16 cellular contexts compared by ENCODE assay signal in the genomic region with DNA sequence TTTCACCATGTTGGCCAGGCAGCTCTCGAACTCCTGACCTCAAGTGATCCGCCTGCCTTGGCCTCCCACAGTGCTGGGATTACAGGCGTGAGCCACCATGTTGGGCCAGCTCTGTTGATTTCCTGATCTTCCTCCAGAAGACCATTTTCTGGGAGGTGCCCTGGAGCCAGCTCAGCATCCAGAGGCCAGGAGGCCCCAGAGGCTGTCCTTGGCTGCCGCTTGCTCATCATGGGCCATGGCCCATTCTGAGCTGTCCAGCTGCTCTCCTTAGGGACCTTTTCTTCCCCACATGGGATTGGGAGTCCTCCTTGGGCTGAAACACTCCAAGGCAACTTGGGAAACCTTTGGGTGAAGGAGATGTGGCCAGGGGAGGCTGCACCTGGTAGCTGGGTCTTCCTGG. TPM values are rescaled to one million over a fixed set of nuclear protein-coding genes. Genes with fewer than 3 reads are reported as not detected.
DNase-seq lines count a peak whose midpoint lies in the region; ATAC-seq and TF ChIP-seq lines count a peak whose summit lies in the region.
"Had no signal": no experiment of that assay in that cellular context is flagged by ENCODE, and none has a peak within 500 bp of the region (broad histone marks: within the 10 kb centered on the region; RNA-seq: fewer than 3 reads in every experiment).

No MANE protein-coding gene starts in this region.

- H4K91ac ChIP-seq in mesenchymal stem cell (ENCODE audit: low read length) = peak overlapping the region; percentile 1

- H2AK5ac ChIP-seq in mesenchymal stem cell (ENCODE audit: low read length, severe bottlenecking) = no peak overlapping the region

- intact Hi-C loops in CD4-positive, alpha-beta memory T cell (cut with micrococcal nuclease) = loop anchor here (1.0 kb wide), 1 partner anchor 40 kb away; no protein-coding TSS in a partner anchor

- H2BK15ac ChIP-seq in mesenchymal stem cell (ENCODE audit: low read depth, poor library complexity, severe bottlenecking) = no peak overlapping the region

- H2BK120ac ChIP-seq in mesenchymal stem cell (ENCODE audit: low read depth, low read length) = no peak overlapping the region

- ATAC-seq in T-helper 17 cell (no peak), HG03520 (IDR thresholded peaks at IDR 0.05; ENCODE audit: unreplicated experiment) (no peak), omental fat pad (ENCODE audit: low FRiP score) (no peak), HG03039 (IDR thresholded peaks at IDR 0.05; ENCODE audit: unreplicated experiment) (no peak)
- ATAC-seq: WTC11 had no signal

- no peak overlapping the region for H2AFZ ChIP-seq in mesenchymal stem cell (ENCODE audit: low read depth, low read length)

- H3K14ac ChIP-seq in mesenchymal stem cell (ENCODE audit: low read length in 2 of 2) = no peak overlapping the region

- H3K4me3 Mint-ChIP-seq in CD4-positive, alpha-beta memory T cell = peak overlapping the region in 4 of 8 donors; percentile 44 to 82 (median 62)
- H3K4me3 Mint-ChIP-seq in T-helper 17 cell = peak overlapping the region; percentile 80
- H3K4me3 Mint-ChIP-seq: WTC11 had no signal

- DNase-seq in CD4-positive, alpha-beta memory T cell = no peak
- DNase-seq in T-helper 17 cell = no peak
- no peak for DNase-seq in mesenchymal stem cell
- DNase-seq in omental fat pad (ENCODE audit: low spot score) = no peak
- DNase-seq: COR-L47; esophagus squamous epithelium; left ventricle myocardium superior; NCI-H1417 treated with DMSO at 0.1 percent for 48 hours; NCI-H2171; NCI-H774; stimulated activated CD4-positive, alpha-beta T cell treated with anti-CD3 and anti-CD28 coated beads, Interleukin-4, amount 100 ng/mL, for 24 hours had no signal

- H3K18ac ChIP-seq in mesenchymal stem cell (ENCODE audit: low read depth in 1 of 2, low read length in 2 of 2) = no peak overlapping the region

- H3K9me3 ChIP-seq in CD4-positive, alpha-beta memory T cell (ENCODE audit: control insufficient read depth in 1 of 2, low read length in 2 of 2) = no peaks in the 10 kb centered on the region
- H3K9me3 ChIP-seq in T-helper 17 cell (ENCODE audit: control insufficient read depth, low read length, poor library complexity, severe bottlenecking) (no peaks in the 10 kb centered on the region), mesenchymal stem cell (ENCODE audit: control insufficient read depth, low read length) (no peaks in the 10 kb centered on the region)
- H3K9me3 ChIP-seq: esophagus squamous epithelium had no signal

- H3K4me1 ChIP-seq in CD4-positive, alpha-beta memory T cell (ENCODE audit: insufficient read depth, low read length) = peaks cover 33% of the 10 kb centered on the region
- H3K4me1 ChIP-seq in mesenchymal stem cell (ENCODE audit: control insufficient read depth, insufficient read depth, low read depth, low read length) = peaks cover 33% of the 10 kb centered on the region

- 97% methylated on average over 4 of the region's 4 CpGs for WGBS in mesenchymal stem cell

- no peak overlapping the region for H2BK5ac ChIP-seq in mesenchymal stem cell (ENCODE audit: low read depth, low read length, poor library complexity, severe bottlenecking)

- H3K4ac ChIP-seq in mesenchymal stem cell (ENCODE audit: low read depth in 1 of 2, low read length in 2 of 2) = no peak overlapping the region

- CTCF ChIA-PET in CD4-positive, alpha-beta memory T cell (lab: Charles Lee; ENCODE audit: partially characterized antibody) = interaction anchor here (0.7 to 9.1 kb wide), 18 partner anchors 10 to 531 kb away, joined by 3 to 108 read pairs (median 5); a partner anchor contains a TSS

- peak overlapping the region; percentile 85 to 96 (median 92) for H3K27ac Mint-ChIP-seq in CD4-positive, alpha-beta memory T cell
- peak overlapping the region; percentile 89 for H3K27ac Mint-ChIP-seq in T-helper 17 cell

- H3K27me3 ChIP-seq in CD4-positive, alpha-beta memory T cell (ENCODE audit: insufficient read depth, low read length) = no peaks in the 10 kb centered on the region
- H3K27me3 ChIP-seq in mesenchymal stem cell (ENCODE audit: control insufficient read depth in 1 of 2, insufficient read depth in 1 of 2, low read length in 2 of 2) = no peaks in the 10 kb centered on the region

- H3K4me2 ChIP-seq in mesenchymal stem cell (ENCODE audit: low read length, poor library complexity, severe bottlenecking) = no peak overlapping the region

- no peak overlapping the region for H3K23ac ChIP-seq in mesenchymal stem cell (ENCODE audit: low read length in 2 of 2)

- no peak for TF ChIP-seq CTCF in omental fat pad (IDR thresholded peaks at IDR 0.05)

- peaks cover 33% of the 10 kb centered on the region for H3K79me1 ChIP-seq in mesenchymal stem cell (replicated peaks; ENCODE audit: low read length, poor library complexity, severe bottlenecking)

- peaks cover 4 to 24% of the 10 kb centered on the region in 2 donors for H3K36me3 Mint-ChIP-seq in CD4-positive, alpha-beta memory T cell
- H3K36me3 Mint-ChIP-seq in T-helper 17 cell (ENCODE audit: low read depth) = peaks cover 4% of the 10 kb centered on the region

- no peak overlapping the region for H3K9ac ChIP-seq in mesenchymal stem cell (ENCODE audit: low read length)

- no peak overlapping the region for H3K4me3 ChIP-seq in CD4-positive, alpha-beta memory T cell (ENCODE audit: low read length in 2 of 2)
- H3K4me3 ChIP-seq in mesenchymal stem cell (ENCODE audit: insufficient read depth in 1 of 2, low read depth in 1 of 2, low read length in 2 of 2) = no peak overlapping the region
- H3K4me3 ChIP-seq: esophagus squamous epithelium, skin epidermis had no signal

- H4K8ac ChIP-seq in mesenchymal stem cell (ENCODE audit: low read length) = no peak overlapping the region

- peak overlapping the region; percentile 8 for H3K27ac ChIP-seq in CD4-positive, alpha-beta memory T cell (ENCODE audit: low read depth, low read length)
- H3K27ac ChIP-seq in mesenchymal stem cell (ENCODE audit: low read length, poor library complexity, severe bottlenecking) = no peak overlapping the region

- no peaks in the 10 kb centered on the region for H3K27me3 Mint-ChIP-seq in CD4-positive, alpha-beta memory T cell
- H3K27me3 Mint-ChIP-seq in T-helper 17 cell = no peaks in the 10 kb centered on the region

- H2BK12ac ChIP-seq in mesenchymal stem cell (ENCODE audit: low read length in 2 of 2) = no peak overlapping the region

- peaks cover 17% of the 10 kb centered on the region for H3K36me3 ChIP-seq in CD4-positive, alpha-beta memory T cell (ENCODE audit: insufficient read depth, low read length)
- H3K36me3 ChIP-seq in mesenchymal stem cell (ENCODE audit: control insufficient read depth in 1 of 2, insufficient read depth in 2 of 2, low read depth in 1 of 2, low read length in 2 of 2) = peaks cover 25 to 37% of the 10 kb centered on the region in 2 experiments

- peaks cover 25 to 37% (median 28%) of the 10 kb centered on the region in 4 donors for H3K4me1 Mint-ChIP-seq in CD4-positive, alpha-beta memory T cell
- H3K4me1 Mint-ChIP-seq in T-helper 17 cell = peaks cover 29% of the 10 kb centered on the region

- peaks cover 0 to 2% (median 0%) of the 10 kb centered on the region in 8 donors for H3K9me3 Mint-ChIP-seq in CD4-positive, alpha-beta memory T cell
- H3K9me3 Mint-ChIP-seq: WTC11 had no signal

- POLR2A ChIA-PET in CD4-positive, alpha-beta memory T cell (lab: Charles Lee; ENCODE audit: partially characterized antibody) = interaction anchor here (0.6 to 4.7 kb wide), 7 partner anchors 9 to 111 kb away, joined by 3 to 33 read pairs (median 7); a partner anchor contains a TSS

RNA-seq across cellular contexts. Expression of a gene that starts 15.4 kb away (rescaled TPM):
- under 1 TPM; 0.55 to 0.67 TPM for total RNA-seq in CD4-positive, alpha-beta memory T cell
- polyA plus RNA-seq in CD4-positive, alpha-beta memory T cell = not detected
- under 1 TPM; 0.37 TPM for total RNA-seq in T-helper 17 cell
- 0.44 TPM for polyA plus RNA-seq in mesenchymal stem cell (2013, experiment 1 of 2)
- 0.52 TPM for polyA plus RNA-seq in mesenchymal stem cell (2013, experiment 2 of 2)
- total RNA-seq in omental fat pad = under 1 TPM in 3 of 4 donors, not detected in 1; 0.19 to 0.48 (median 0.47) TPM
- total RNA-seq: Daoy had no signal

RNA-seq across cellular contexts. Expression of a gene that starts 17.4 kb away (rescaled TPM):
- total RNA-seq in CD4-positive, alpha-beta memory T cell = 10 to 100 TPM; 52.0 to 54.4 TPM
- 10 to 100 TPM in 1 of 2 donors, 1 to 10 TPM in 1; 7.3 to 12.1 TPM for polyA plus RNA-seq in CD4-positive, alpha-beta memory T cell
- total RNA-seq in T-helper 17 cell (10 to 100 TPM; 33.2 to 36.3 TPM), omental fat pad (10 to 100 TPM; 12.6 to 23.5 (median 15.7) TPM)
- 18.3 TPM for polyA plus RNA-seq in mesenchymal stem cell (2013, experiment 1 of 2)
- polyA plus RNA-seq in mesenchymal stem cell (2013, experiment 2 of 2) = 18.3 TPM

RNA-seq across cellular contexts. Expression of a gene that starts 22.0 kb away (rescaled TPM):
- total RNA-seq in CD4-positive, alpha-beta memory T cell = 10 to 100 TPM; 74.8 to 82.9 TPM
- polyA plus RNA-seq in CD4-positive, alpha-beta memory T cell = 10 to 100 TPM; 82.2 to 94.7 TPM
- total RNA-seq in T-helper 17 cell (10 to 100 TPM; 50.5 to 55.9 TPM), omental fat pad (100 to 1,000 TPM in 1 of 4 donors, 10 to 100 TPM in 3; 67.9 to 109 (median 91.3) TPM)
- 171 TPM for polyA plus RNA-seq in mesenchymal stem cell (2013, experiment 1 of 2)
- polyA plus RNA-seq in mesenchymal stem cell (2013, experiment 2 of 2) = 170 TPM

RNA-seq across cellular contexts. Expression of a gene that starts 22.1 kb away (rescaled TPM):
- 10 to 100 TPM; 42.5 to 47.7 TPM for total RNA-seq in CD4-positive, alpha-beta memory T cell
- polyA plus RNA-seq in CD4-positive, alpha-beta memory T cell = 10 to 100 TPM; 14.4 to 21.9 TPM
- total RNA-seq in T-helper 17 cell (10 to 100 TPM; 51.6 to 54.9 TPM), omental fat pad (100 to 1,000 TPM in 1 of 4 donors, 10 to 100 TPM in 3; 22.5 to 104 (median 31.5) TPM)
- 17.0 TPM for polyA plus RNA-seq in mesenchymal stem cell (2013, experiment 1 of 2)
- 17.3 TPM for polyA plus RNA-seq in mesenchymal stem cell (2013, experiment 2 of 2)

RNA-seq across cellular contexts. Expression of a gene that starts 39.4 kb away (rescaled TPM):
- under 1 TPM; 0.33 to 0.49 TPM for total RNA-seq in CD4-positive, alpha-beta memory T cell
- 1 to 10 TPM; 1.2 to 1.4 TPM for polyA plus RNA-seq in CD4-positive, alpha-beta memory T cell
- total RNA-seq in T-helper 17 cell (under 1 TPM; 0.25 to 0.89 TPM), omental fat pad (1 to 10 TPM in 3 of 4 donors, not detected in 1; 1.1 to 1.5 (median 1.2) TPM)
- 0.52 TPM for polyA plus RNA-seq in mesenchymal stem cell (2013, experiment 1 of 2)
- polyA plus RNA-seq in mesenchymal stem cell (2013, experiment 2 of 2) = 0.62 TPM
